ENCODE assay signal across 8 cellular contexts in genomic region chr2:46229134-46230063, GRCh38.
DNase-seq lines count a peak whose midpoint lies in the region; ATAC-seq and TF ChIP-seq lines count a peak whose summit lies in the region.

No MANE protein-coding gene starts in this region.

- peak; percentile 71 for ATAC-seq in HG02885 (IDR thresholded peaks at IDR 0.05; ENCODE audit: poor library complexity, unreplicated experiment)

- CTCF ChIA-PET in HEK293T (lab: Yijun Ruan, JAX), result interaction anchor here (1.1 kb wide), 1 partner anchor 416 kb away, joined by 3 read pairs; no protein-coding TSS in a partner anchor

- peak; percentile 37 for DNase-seq in stimulated activated CD4-positive, alpha-beta T cell treated with anti-CD3 and anti-CD28 coated beads, Interleukin-15, amount 100 ng/mL, for 24 hours
- no peak for DNase-seq in stimulated activated CD4-positive, alpha-beta T cell treated with anti-CD3 and anti-CD28 coated beads, Interleukin-2, amount 100 ng/mL, for 48 hours
- DNase-seq in SK-MEL-5 (ENCODE audit: low read depth, low spot score) (peak; percentile 24), kidney tubule cell (ENCODE audit: low spot score) (peak; percentile 94), HEK293T (ENCODE audit: extremely low spot score) (no peak), cortex of kidney (lab: John Stamatoyannopoulos, UW) (no peak), NCI-H748 treated with DMSO at 0.1 percent for 48 hours (lab: John Stamatoyannopoulos, UW) (no peak)

- in situ Hi-C loops in SK-MEL-5 (cut with HindIII; ENCODE audit: low pct_unique_long_range_greater_than_20kb, low sequenced_read_pairs), result no loop called here

- POLR2A ChIA-PET in HEK293T (lab: Yijun Ruan, JAX), result no interaction called here

TF ChIP-seq in HEK293T, 16 proteins besides CTCF, POLR2A, EP300 and RAD21:
- TF ChIP-seq L3MBTL2 (conservative IDR thresholded peaks at IDR 0.05) (no peak), SUZ12 (IDR thresholded peaks at IDR 0.05) (no peak), ZNF384 (IDR thresholded peaks at IDR 0.05) (no peak), CTBP1 (IDR thresholded peaks at IDR 0.05; ENCODE audit: borderline replicate concordance) (no peak), FOXK2 (IDR thresholded peaks at IDR 0.05) (no peak), NFRKB (IDR thresholded peaks at IDR 0.05) (no peak), ARNT (IDR thresholded peaks at IDR 0.05) (no peak), PKNOX1 (IDR thresholded peaks at IDR 0.05) (no peak), LEF1 (IDR thresholded peaks at IDR 0.05; ENCODE audit: borderline replicate concordance) (no peak), FOXA1 (IDR thresholded peaks at IDR 0.05) (no peak), HDGF (IDR thresholded peaks at IDR 0.05; ENCODE audit: borderline replicate concordance) (no peak), SP1 (IDR thresholded peaks at IDR 0.05) (no peak), TARDBP (IDR thresholded peaks at IDR 0.05) (no peak), BHLHE40 (IDR thresholded peaks at IDR 0.05; ENCODE audit: borderline replicate concordance) (no peak)

Comparison
In these comparisons a context has a peak if more than half of its experiments do, and no peak if none do; other contexts are left out.
1. DNase-seq: peak in stimulated activated CD4-positive, alpha-beta T cell treated with anti-CD3 and anti-CD28 coated beads, Interleukin-15, amount 100 ng/mL, for 24 hours (single experiment), SK-MEL-5 (single experiment) and kidney tubule cell (single experiment); none in stimulated activated CD4-positive, alpha-beta T cell treated with anti-CD3 and anti-CD28 coated beads, Interleukin-2, amount 100 ng/mL, for 48 hours (0 of 2), HEK293T (single experiment), cortex of kidney (single experiment) and NCI-H748 treated with DMSO at 0.1 percent for 48 hours (single experiment).